7 cellular contexts compared by ENCODE assay signal in genomic region chr17:21288581-21289017, GRCh38. TPM values are rescaled to one million over a fixed set of nuclear protein-coding genes. Genes with fewer than 3 reads are reported as not detected.
DNase-seq lines count a peak whose midpoint lies in the region; FAIRE-seq and TF ChIP-seq lines count a peak whose summit lies in the region.

No MANE protein-coding gene starts in this region.

- H3K4ac ChIP-seq in neuronal stem cell (ENCODE audit: low read length) = no peak overlapping the region

- H3K4me3 ChIP-seq in kidney (ENCODE audit: low read length in 2 of 2) = peak overlapping the region; percentile 44 to 45
- no peak overlapping the region for H3K4me3 ChIP-seq in urinary bladder (ENCODE audit: low read depth, low read length)
- no peak overlapping the region for H3K4me3 ChIP-seq in neuronal stem cell (ENCODE audit: low read length in 2 of 2)

- H3K4me1 ChIP-seq in kidney (ENCODE audit: control insufficient read depth in 1 of 2, insufficient read depth in 1 of 2, low read depth in 1 of 2, low read length in 2 of 2) (peaks cover 32 to 45% of the 10 kb centered on the region in 2 donors), urinary bladder (ENCODE audit: insufficient read depth) (no peaks in the 10 kb centered on the region), neuronal stem cell (ENCODE audit: control insufficient read depth in 2 of 2, insufficient read depth in 1 of 2, low read depth in 1 of 2, low read length in 2 of 2) (peaks cover 12 to 27% of the 10 kb centered on the region in 2 donors)

- H3K79me1 ChIP-seq in neuronal stem cell (ENCODE audit: low read depth, low read length) = peaks cover 11% of the 10 kb centered on the region

- peaks cover 0 to 9% (median 4%) of the 10 kb centered on the region in 3 experiments for H3K27me3 ChIP-seq in neuronal stem cell (ENCODE audit: control insufficient read depth in 3 of 3, insufficient read depth in 3 of 3, low read depth in 1 of 3, low read length in 3 of 3)

- H3K36me3 Mint-ChIP-seq in HFFc6 (ENCODE audit: low read depth) = peaks cover 31% of the 10 kb centered on the region
- peaks cover 28% of the 10 kb centered on the region for H3K36me3 Mint-ChIP-seq in activated CD4-positive, alpha-beta memory T cell treated with anti-CD3 and anti-CD28 coated beads, Interleukin-2, amount 10 ng/mL, durations not matched to agents 7 days and 5 days (ENCODE audit: low read depth)

- H3K23ac ChIP-seq in neuronal stem cell (ENCODE audit: low read depth, low read length, poor library complexity) = no peak overlapping the region

- no peak overlapping the region for H3K4me2 ChIP-seq in neuronal stem cell (ENCODE audit: insufficient read depth, low read length, poor library complexity, severe bottlenecking)

- H3K14ac ChIP-seq in neuronal stem cell (ENCODE audit: low read length) = no peak overlapping the region

- H2BK120ac ChIP-seq in neuronal stem cell (ENCODE audit: low read depth, low read length) = no peak overlapping the region

- intact Hi-C loops in kidney (cut with DNase I) = no loop called here

- H4K8ac ChIP-seq in neuronal stem cell (ENCODE audit: low read depth, low read length) = no peak overlapping the region

- TF ChIP-seq CTCF in GM13976 (IDR thresholded peaks at IDR 0.05; ENCODE audit: borderline replicate concordance, control extremely low read depth, extremely low read depth, insufficient read depth, missing control alignments) = peak; percentile 24
- peak; percentile 35; the same call in 1 of the 2 replicates for TF ChIP-seq CTCF in HFFc6 (IDR thresholded peaks at IDR 0.05)
- TF ChIP-seq CTCF in kidney (IDR thresholded peaks at IDR 0.05; ENCODE audit: borderline replicate concordance, extremely low read depth, insufficient read depth) = no peak

- H3K27me3 Mint-ChIP-seq in HFFc6 (ENCODE audit: insufficient read depth) = peaks cover 25% of the 10 kb centered on the region
- H3K27me3 Mint-ChIP-seq in activated CD4-positive, alpha-beta memory T cell treated with anti-CD3 and anti-CD28 coated beads, Interleukin-2, amount 10 ng/mL, durations not matched to agents 7 days and 5 days = no peaks in the 10 kb centered on the region

- CTCF ChIA-PET in activated CD4-positive, alpha-beta memory T cell treated with anti-CD3 and anti-CD28 coated beads, Interleukin-2, amount 10 ng/mL, durations not matched to agents 7 days and 5 days (lab: Charles Lee) = interaction anchor here (0.8 to 2.1 kb wide), 3 partner anchors 9 to 268 kb away, joined by 4 to 8 read pairs (median 5); partner anchors contain the start of gene TMEM11

- WGBS in urinary bladder = 76% methylated on average over 5 of the region's 5 CpGs
- no CpG with 5 or more reads among the region's 5 CpGs for WGBS in neuronal stem cell (ENCODE audit: extremely low coverage in 2 of 2, insufficient read length in 2 of 2, insufficient replicate concordance in 1 of 2), 2 donors

- no peak overlapping the region for H2BK15ac ChIP-seq in neuronal stem cell (ENCODE audit: low read length)

- H3K9ac ChIP-seq in kidney (ENCODE audit: low read length in 2 of 2) = peak overlapping the region; percentile 58 to 60
- no peak overlapping the region for H3K9ac ChIP-seq in neuronal stem cell (ENCODE audit: low read depth, low read length, poor library complexity)

- no peak overlapping the region for H2BK12ac ChIP-seq in neuronal stem cell (ENCODE audit: low read length)

- no peaks in the 10 kb centered on the region for H3K36me3 ChIP-seq in kidney (ENCODE audit: control insufficient read depth in 1 of 2, insufficient read depth in 2 of 2, low read length in 2 of 2)
- no peaks in the 10 kb centered on the region for H3K36me3 ChIP-seq in urinary bladder (ENCODE audit: insufficient read depth)
- H3K36me3 ChIP-seq in neuronal stem cell (replicated peaks in 1 of 2; ENCODE audit: control insufficient read depth in 2 of 2, insufficient read depth in 2 of 2, low read length in 2 of 2) = no peaks in the 10 kb centered on the region

- peak overlapping the region; percentile 100 for H3K4me3 Mint-ChIP-seq in HFFc6
- peak overlapping the region; percentile 97 for H3K4me3 Mint-ChIP-seq in activated CD4-positive, alpha-beta memory T cell treated with anti-CD3 and anti-CD28 coated beads, Interleukin-2, amount 10 ng/mL, durations not matched to agents 7 days and 5 days

- no peak overlapping the region for H4K91ac ChIP-seq in neuronal stem cell (ENCODE audit: low read depth, low read length, poor library complexity)

- POLR2A ChIA-PET in activated CD4-positive, alpha-beta memory T cell treated with anti-CD3 and anti-CD28 coated beads, Interleukin-2, amount 10 ng/mL, durations not matched to agents 7 days and 5 days (lab: Charles Lee) = interaction anchor here (0.8 to 3.7 kb wide), 8 partner anchors 9 to 263 kb away, joined by 3 to 23 read pairs (median 4); partner anchors contain the start of gene DHRS7B

- H3K27ac Mint-ChIP-seq in HFFc6 = peak overlapping the region; percentile 97
- peak overlapping the region; percentile 92 for H3K27ac Mint-ChIP-seq in activated CD4-positive, alpha-beta memory T cell treated with anti-CD3 and anti-CD28 coated beads, Interleukin-2, amount 10 ng/mL, durations not matched to agents 7 days and 5 days

- no peak overlapping the region for H2AFZ ChIP-seq in neuronal stem cell (ENCODE audit: low read length)

- FAIRE-seq in kidney (lab: Jason Lieb, UNC) = no peak

- H2AK5ac ChIP-seq in neuronal stem cell (ENCODE audit: low read depth, low read length) = no peak overlapping the region

- H3K4me1 Mint-ChIP-seq in HFFc6 (ENCODE audit: low read depth) = peaks cover 40% of the 10 kb centered on the region
- peaks cover 42% of the 10 kb centered on the region for H3K4me1 Mint-ChIP-seq in activated CD4-positive, alpha-beta memory T cell treated with anti-CD3 and anti-CD28 coated beads, Interleukin-2, amount 10 ng/mL, durations not matched to agents 7 days and 5 days

- in situ Hi-C loops in GM13976 (cut with MboI; ENCODE audit: low sequenced_read_pairs, unreplicated experiment) = loop anchor here (25.0 kb wide), 2 partner anchors 149 to 224 kb away; no protein-coding TSS in a partner anchor

- no peak overlapping the region for H3K18ac ChIP-seq in neuronal stem cell (ENCODE audit: low read length)

- H3K27ac ChIP-seq in kidney (ENCODE audit: low read depth in 2 of 2, low read length in 2 of 2) = peak overlapping the region; percentile 95 to 99
- H3K27ac ChIP-seq in urinary bladder (ENCODE audit: low read depth) = peak overlapping the region; percentile 85
- H3K27ac ChIP-seq in neuronal stem cell (replicated peaks; ENCODE audit: low read length) = no peak overlapping the region

- H3K9me3 ChIP-seq in kidney (ENCODE audit: control insufficient read depth in 1 of 2, low read length in 2 of 2) = no peaks in the 10 kb centered on the region
- H3K9me3 ChIP-seq in neuronal stem cell (replicated peaks in 1 of 2; ENCODE audit: control insufficient read depth in 2 of 2, insufficient read depth in 1 of 2, low read depth in 1 of 2, low read length in 2 of 2) = peaks cover 0 to 5% of the 10 kb centered on the region in 2 donors

- H2BK5ac ChIP-seq in neuronal stem cell (ENCODE audit: low read length) = no peak overlapping the region

- 0 out of 2 replicates have a peak, but pooled peaks cover 4% of the 10 kb centered on the region for H3K9me3 Mint-ChIP-seq in HFFc6
- H3K9me3 Mint-ChIP-seq in activated CD4-positive, alpha-beta memory T cell treated with anti-CD3 and anti-CD28 coated beads, Interleukin-2, amount 10 ng/mL, durations not matched to agents 7 days and 5 days = no peaks in the 10 kb centered on the region

- DNase-seq in GM13976 (ENCODE audit: low spot score) (peak; percentile 66), HFFc6 (no peak), kidney (no peak), neuronal stem cell (ENCODE audit: low spot score) (no peak), COLO829 (ENCODE audit: low spot score) (no peak)
- peak; percentile 51 for DNase-seq in activated CD4-positive, alpha-beta memory T cell treated with anti-CD3 and anti-CD28 coated beads, Interleukin-2, amount 10 ng/mL, durations not matched to agents 7 days and 5 days

RNA-seq across cellular contexts. Expression of gene MAP2K3, which starts 4.1 kb away (rescaled TPM):
- 100 to 1,000 TPM; 177 to 221 (median 184) TPM for total RNA-seq in HFFc6 (2021; fragmentation: NEBNext Ultra II Directional; extraction: Animal tissue kit (Norgen Biotek cat#: 25700))
- 10 to 100 TPM; 74.2 to 76.0 TPM for total RNA-seq in activated CD4-positive, alpha-beta memory T cell treated with anti-CD3 and anti-CD28 coated beads, Interleukin-2, amount 10 ng/mL, durations not matched to agents 7 days and 5 days
- total RNA-seq in kidney = 44.0 TPM
- 40.1 TPM for polyA plus RNA-seq in kidney (ENCODE audit: insufficient read depth, low read depth, low replicate concordance)
- 8.3 TPM for total RNA-seq in urinary bladder
- 33.5 TPM for polyA plus RNA-seq in urinary bladder
- 10.2 TPM for polyA plus RNA-seq in neuronal stem cell (2013, experiment 1 of 2)
- 10.8 TPM for polyA plus RNA-seq in neuronal stem cell (2013, experiment 2 of 2)

RNA-seq across cellular contexts. Expression of gene NATD1, which starts 35.4 kb away (rescaled TPM):
- 1 to 10 TPM; 3.7 to 7.9 (median 4.1) TPM for total RNA-seq in HFFc6 (2021; fragmentation: NEBNext Ultra II Directional; extraction: Animal tissue kit (Norgen Biotek cat#: 25700))
- 1 to 10 TPM; 7.2 to 8.3 TPM for total RNA-seq in activated CD4-positive, alpha-beta memory T cell treated with anti-CD3 and anti-CD28 coated beads, Interleukin-2, amount 10 ng/mL, durations not matched to agents 7 days and 5 days
- total RNA-seq in kidney = 14.2 TPM
- polyA plus RNA-seq in kidney (ENCODE audit: insufficient read depth, low read depth, low replicate concordance) = 5.0 TPM
- total RNA-seq in urinary bladder = 2.1 TPM
- 9.8 TPM for polyA plus RNA-seq in urinary bladder
- 8.8 TPM for polyA plus RNA-seq in neuronal stem cell (2013, experiment 1 of 2)
- polyA plus RNA-seq in neuronal stem cell (2013, experiment 2 of 2) = 8.8 TPM

Comparison
In these comparisons a context has a peak if more than half of its experiments do, and no peak if none do; other contexts are left out.
1. DNase-seq: peak in GM13976 (single experiment) and activated CD4-positive, alpha-beta memory T cell treated with anti-CD3 and anti-CD28 coated beads, Interleukin-2, amount 10 ng/mL, durations not matched to agents 7 days and 5 days (single experiment); none in HFFc6 (single experiment), kidney (single experiment), neuronal stem cell (single experiment) and COLO829 (single experiment).
2. H3K4me3 ChIP-seq: peak in kidney (2 of 2); none in urinary bladder (single experiment) and neuronal stem cell (0 of 2).